In the genomic region with DNA sequence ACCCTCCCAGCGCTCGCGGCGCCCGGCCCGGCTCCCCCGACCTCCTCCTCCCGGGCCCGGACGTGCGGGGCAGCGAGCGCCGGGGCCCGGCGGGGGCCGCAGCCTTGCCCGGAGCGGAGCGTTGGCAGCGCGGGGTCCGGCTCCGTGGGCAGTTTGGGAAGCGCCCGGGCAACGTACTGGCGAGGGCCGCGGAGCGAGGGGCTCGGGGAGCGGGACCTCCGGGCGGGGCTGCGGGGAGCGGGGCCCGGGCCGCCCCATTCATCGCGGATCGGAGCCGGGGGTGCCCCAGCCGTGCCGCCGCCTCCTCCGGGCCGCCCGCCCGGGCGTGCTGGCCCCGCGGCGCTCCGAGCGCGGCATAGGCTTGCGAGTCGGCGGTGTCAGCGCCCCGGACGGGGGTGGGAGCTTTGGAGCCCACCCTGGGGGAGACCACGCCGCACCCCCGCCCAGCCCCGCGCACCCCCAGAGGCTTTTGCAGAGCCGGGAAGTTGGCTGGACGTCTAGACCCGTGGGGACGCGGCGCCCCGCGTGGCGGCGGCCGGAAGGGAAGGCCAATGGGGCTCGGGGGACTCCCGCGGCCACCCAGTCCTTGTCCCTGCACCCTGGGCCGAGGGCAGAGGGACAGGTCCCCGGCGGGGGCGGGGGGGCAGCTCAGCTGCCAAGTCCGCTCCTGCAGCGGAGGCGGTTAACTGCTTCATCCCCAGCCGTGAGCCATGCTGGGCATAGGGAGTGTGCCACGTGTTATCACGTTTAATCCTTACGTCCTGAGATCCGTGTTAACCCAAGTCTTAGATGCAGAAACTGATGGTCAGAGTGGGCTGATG, we compare ENCODE assay signal across 8 cellular contexts. TPM values are rescaled to one million over a fixed set of nuclear protein-coding genes. Genes with fewer than 3 reads are reported as not detected.
DNase-seq lines count a peak whose midpoint lies in the region; ATAC-seq and TF ChIP-seq lines count a peak whose summit lies in the region.

No MANE protein-coding gene starts in this region.

- peaks cover 6% of the 10 kb centered on the region; the same call in 1 of the 3 replicates for H3K4me1 Mint-ChIP-seq in GM23338
- peaks cover 5% of the 10 kb centered on the region for H3K4me1 Mint-ChIP-seq in activated naive CD8-positive, alpha-beta T cell treated with anti-CD3 and anti-CD28 coated beads, Interleukin-2, amount 50 U/mL, for 24 hours

- H3K27me3 Mint-ChIP-seq in GM23338 (ENCODE audit: insufficient read depth, low read depth, poor library complexity), result peaks cover 28% of the 10 kb centered on the region
- peaks cover 30% of the 10 kb centered on the region for H3K27me3 Mint-ChIP-seq in activated naive CD8-positive, alpha-beta T cell treated with anti-CD3 and anti-CD28 coated beads, Interleukin-2, amount 50 U/mL, for 24 hours

- H3K9me3 Mint-ChIP-seq in GM23338, result no peaks in the 10 kb centered on the region
- H3K9me3 Mint-ChIP-seq in activated naive CD8-positive, alpha-beta T cell treated with anti-CD3 and anti-CD28 coated beads, Interleukin-2, amount 50 U/mL, for 24 hours, result no peaks in the 10 kb centered on the region

- peaks cover 11% of the 10 kb centered on the region for H3F3A ChIP-seq in GM23338 (replicated peaks; ENCODE audit: low read depth)

- ATAC-seq in GM23338, result peak; percentile 9; the same call in 2 of the 3 replicates
- ATAC-seq in activated naive CD8-positive, alpha-beta T cell treated with anti-CD3 and anti-CD28 coated beads, Interleukin-2, amount 50 U/mL, for 24 hours, result no peak
- no peak for ATAC-seq in GM18873 (IDR thresholded peaks at IDR 0.05; ENCODE audit: low FRiP score, unreplicated experiment)
- ATAC-seq in HG03175 (IDR thresholded peaks at IDR 0.05; ENCODE audit: unreplicated experiment), result no peak
- no peak for ATAC-seq in HG02678 (IDR thresholded peaks at IDR 0.05; ENCODE audit: unreplicated experiment)

- no peak overlapping the region for H3K9ac ChIP-seq in iPS-15b (ENCODE audit: low read depth, low read length)

- no peaks in the 10 kb centered on the region for H3K36me3 Mint-ChIP-seq in GM23338 (ENCODE audit: low read depth)
- H3K36me3 Mint-ChIP-seq in activated naive CD8-positive, alpha-beta T cell treated with anti-CD3 and anti-CD28 coated beads, Interleukin-2, amount 50 U/mL, for 24 hours (ENCODE audit: low read depth), result no peaks in the 10 kb centered on the region

- no peaks in the 10 kb centered on the region for H3K9me3 ChIP-seq in iPS-15b (ENCODE audit: control insufficient read depth, insufficient read depth, low read length)

- H3K4me3 ChIP-seq in GM23338 (peak overlapping the region; percentile 57), iPS-15b (ENCODE audit: low read depth, low read length) (peak overlapping the region; percentile 4)

- peaks cover 15% of the 10 kb centered on the region for H3K4me1 ChIP-seq in GM23338 (ENCODE audit: insufficient read depth)
- H3K4me1 ChIP-seq in iPS-15b (ENCODE audit: control insufficient read depth, insufficient read depth, low read length), result peaks cover 10% of the 10 kb centered on the region

- H3K4me2 ChIP-seq in GM23338, result peak overlapping the region; percentile 78

- H3K27me3 ChIP-seq in GM23338 (ENCODE audit: insufficient read depth) (peaks cover 31% of the 10 kb centered on the region), iPS-15b (ENCODE audit: control insufficient read depth, insufficient read depth, low read length) (peaks cover 27% of the 10 kb centered on the region)

- H3K9me2 ChIP-seq in GM23338 (ENCODE audit: insufficient read depth), result no peaks in the 10 kb centered on the region

- no peaks in the 10 kb centered on the region for H3K36me3 ChIP-seq in GM23338 (ENCODE audit: insufficient read depth)
- no peaks in the 10 kb centered on the region for H3K36me3 ChIP-seq in iPS-15b (ENCODE audit: control insufficient read depth, insufficient read depth, low read length)

- DNase-seq in GM23338 (ENCODE audit: low spot score) (peak; percentile 39), NCI-H2171 (lab: John Stamatoyannopoulos, UW) (no peak)
- DNase-seq in activated naive CD8-positive, alpha-beta T cell treated with anti-CD3 and anti-CD28 coated beads, Interleukin-2, amount 50 U/mL, for 24 hours, result peak; percentile 26
- peak; percentile 36 for DNase-seq in stimulated activated CD8-positive, alpha-beta memory T cell treated with anti-CD3 and anti-CD28 coated beads, Interleukin-4, amount 100 ng/mL, for 48 hours

- peak; percentile 21 to 27; a peak in 2 of 4 replicates for TF ChIP-seq CTCF in GM23338 (conservative IDR thresholded peaks at IDR 0.05; ENCODE audit: low read depth in 2 of 2)

- no peaks in the 10 kb centered on the region for H4K20me1 ChIP-seq in GM23338 (replicated peaks; ENCODE audit: insufficient read depth)

- peak overlapping the region; percentile 80; the same call in 1 of the 2 replicates for H2AFZ ChIP-seq in GM23338

- H3K27ac Mint-ChIP-seq in GM23338, result no peak overlapping the region
- no peak overlapping the region for H3K27ac Mint-ChIP-seq in activated naive CD8-positive, alpha-beta T cell treated with anti-CD3 and anti-CD28 coated beads, Interleukin-2, amount 50 U/mL, for 24 hours

- no peak overlapping the region for H3K27ac ChIP-seq in GM23338 (ENCODE audit: low read depth)

- peak overlapping the region; percentile 43; the same call in 2 of the 3 replicates for H3K4me3 Mint-ChIP-seq in GM23338
- no peak overlapping the region for H3K4me3 Mint-ChIP-seq in activated naive CD8-positive, alpha-beta T cell treated with anti-CD3 and anti-CD28 coated beads, Interleukin-2, amount 50 U/mL, for 24 hours

- no peaks in the 10 kb centered on the region for H3K79me2 ChIP-seq in GM23338 (replicated peaks; ENCODE audit: insufficient read depth)

TF ChIP-seq in GM23338, 12 proteins besides CTCF, POLR2A, EP300 and RAD21 (continues in another document):
- no peak for TF ChIP-seq ZNF462 (CRISPR knock-in tag; IDR thresholded peaks at IDR 0.05)

RNA-seq across cellular contexts. Expression of gene ZNF469, which starts 0.9 kb away (rescaled TPM):
- total RNA-seq in GM23338 (2014; rRNA removed; shearing (Covaris generic)), result 1.4 and 1.9 TPM in 2 replicates
- polyA plus RNA-seq in GM23338 (2016; fragmentation: Nextera tagmentation; extraction: Ambion mirVana), result 0.23 and 0.26 TPM in 2 replicates
